Comparison of ENCODE assay signal across 20 cellular contexts in genomic region chr10:58546722-58547121, GRCh38. TPM values are rescaled to one million over a fixed set of nuclear protein-coding genes. Genes with fewer than 3 reads are reported as not detected.
DNase-seq lines count a peak whose midpoint lies in the region; ATAC-seq, FAIRE-seq and TF ChIP-seq lines count a peak whose summit lies in the region.
"Had no signal": no experiment of that assay in that cellular context is flagged by ENCODE, and none has a peak within 500 bp of the region (broad histone marks: within the 10 kb centered on the region; RNA-seq: fewer than 3 reads in every experiment).

No MANE protein-coding gene starts in this region.

- no peak overlapping the region for H3K27ac Mint-ChIP-seq in activated CD4-positive, alpha-beta memory T cell treated with anti-CD3 and anti-CD28 coated beads, Interleukin-2, amount 10 ng/mL, durations not matched to agents 7 days and 5 days
- H3K27ac Mint-ChIP-seq: CD4-positive, CD25-positive, alpha-beta regulatory T cell; CD8-positive, alpha-beta memory T cell; H9 had no signal

- no peaks in the 10 kb centered on the region for H3K36me3 Mint-ChIP-seq in activated CD4-positive, alpha-beta memory T cell treated with anti-CD3 and anti-CD28 coated beads, Interleukin-2, amount 10 ng/mL, durations not matched to agents 7 days and 5 days (ENCODE audit: low read depth)
- H3K36me3 Mint-ChIP-seq: CD4-positive, CD25-positive, alpha-beta regulatory T cell; CD8-positive, alpha-beta memory T cell had no signal

- H3K4me1 ChIP-seq in left ventricle myocardium inferior (no peaks in the 10 kb centered on the region), heart left ventricle (peaks cover 0 to 23% (median 0%) of the 10 kb centered on the region in 12 donors), kidney (ENCODE audit: control insufficient read depth in 1 of 2, insufficient read depth in 1 of 2, low read depth in 1 of 2, low read length in 2 of 2) (peaks cover 0 to 8% of the 10 kb centered on the region in 2 donors), gastrocnemius medialis (peaks cover 14 to 25% of the 10 kb centered on the region in 2 donors), smooth muscle cell (ENCODE audit: low read depth) (no peaks in the 10 kb centered on the region)

- H3K36me3 ChIP-seq in left ventricle myocardium inferior (no peaks in the 10 kb centered on the region), heart left ventricle (no peaks in the 10 kb centered on the region), kidney (ENCODE audit: control insufficient read depth in 1 of 2, insufficient read depth in 2 of 2, low read length in 2 of 2) (no peaks in the 10 kb centered on the region), gastrocnemius medialis (no peaks in the 10 kb centered on the region), smooth muscle cell (ENCODE audit: low read depth) (no peaks in the 10 kb centered on the region)
- H3K36me3 ChIP-seq: BE2C had no signal

- no peak overlapping the region for H3K4me3 Mint-ChIP-seq in activated CD4-positive, alpha-beta memory T cell treated with anti-CD3 and anti-CD28 coated beads, Interleukin-2, amount 10 ng/mL, durations not matched to agents 7 days and 5 days
- H3K4me3 Mint-ChIP-seq: CD4-positive, CD25-positive, alpha-beta regulatory T cell; CD8-positive, alpha-beta memory T cell; H9 had no signal

- TF ChIP-seq POLR2A in heart left ventricle (IDR thresholded peaks at IDR 0.05) (no peak), gastrocnemius medialis (IDR thresholded peaks at IDR 0.05) (no peak)

- no peak overlapping the region for H3K4me2 ChIP-seq in smooth muscle cell

- H4K20me1 ChIP-seq in smooth muscle cell (ENCODE audit: low read depth) = peaks cover 62% of the 10 kb centered on the region

- H3K9me3 Mint-ChIP-seq in activated CD4-positive, alpha-beta memory T cell treated with anti-CD3 and anti-CD28 coated beads, Interleukin-2, amount 10 ng/mL, durations not matched to agents 7 days and 5 days = no peaks in the 10 kb centered on the region
- H3K9me3 Mint-ChIP-seq: CD8-positive, alpha-beta memory T cell; H9 had no signal

- FAIRE-seq in kidney (lab: Jason Lieb, UNC) = peak; percentile 39
- FAIRE-seq: D721Med, H1 had no signal

- DNase-seq in left ventricle myocardium inferior (no peak), heart left ventricle (no peak), choroid plexus epithelial cell (ENCODE audit: low read depth) (peak; percentile 14), kidney (no peak), gastrocnemius medialis (no peak), GOT3 (lab: John Stamatoyannopoulos, UW) (no peak), smooth muscle cell (lab: John Stamatoyannopoulos, UW; ENCODE audit: unreplicated experiment) (no peak)
- no peak for DNase-seq in activated CD4-positive, alpha-beta memory T cell treated with anti-CD3 and anti-CD28 coated beads, Interleukin-2, amount 10 ng/mL, durations not matched to agents 7 days and 5 days
- DNase-seq: 8988T; BE2C; C1 segment of cervical spinal cord; Caco-2; CD4-positive, CD25-positive, alpha-beta regulatory T cell; CD8-positive, alpha-beta memory T cell; DMS79; GDM1; H9 had no signal

- H3K27me3 ChIP-seq in left ventricle myocardium inferior (ENCODE audit: low read depth) (no peaks in the 10 kb centered on the region), heart left ventricle (no peaks in the 10 kb centered on the region), gastrocnemius medialis (no peaks in the 10 kb centered on the region), smooth muscle cell (ENCODE audit: low read depth) (no peaks in the 10 kb centered on the region)
- H3K27me3 ChIP-seq: BE2C had no signal

- peaks cover 30% of the 10 kb centered on the region for H3K79me2 ChIP-seq in smooth muscle cell (ENCODE audit: low read depth)

- CTCF ChIA-PET in activated CD4-positive, alpha-beta memory T cell treated with anti-CD3 and anti-CD28 coated beads, Interleukin-2, amount 10 ng/mL, durations not matched to agents 7 days and 5 days (lab: Charles Lee) = no interaction called here

- H3K4me3 ChIP-seq in left ventricle myocardium inferior = no peak overlapping the region
- H3K4me3 ChIP-seq in heart left ventricle = no peak overlapping the region
- no peak overlapping the region for H3K4me3 ChIP-seq in choroid plexus epithelial cell (ENCODE audit: low read depth, low read length)
- no peak overlapping the region for H3K4me3 ChIP-seq in kidney (ENCODE audit: low read length in 2 of 2)
- H3K4me3 ChIP-seq in gastrocnemius medialis = no peak overlapping the region
- H3K4me3 ChIP-seq in smooth muscle cell = no peak overlapping the region

- no peaks in the 10 kb centered on the region for H3K9me3 ChIP-seq in left ventricle myocardium inferior (replicated peaks)
- no peaks in the 10 kb centered on the region for H3K9me3 ChIP-seq in heart left ventricle
- H3K9me3 ChIP-seq in kidney (ENCODE audit: control insufficient read depth in 1 of 2, low read length in 2 of 2) = no peaks in the 10 kb centered on the region
- H3K9me3 ChIP-seq in gastrocnemius medialis = no peaks in the 10 kb centered on the region
- no peaks in the 10 kb centered on the region for H3K9me3 ChIP-seq in smooth muscle cell (replicated peaks; ENCODE audit: low read depth)
- H3K9me3 ChIP-seq: BE2C, Caco-2 had no signal

- in situ Hi-C loops in gastrocnemius medialis (cut with MboI; ENCODE audit: low sequenced_read_pairs in 4 of 4) = no loop called here

- intact Hi-C loops in left ventricle myocardium inferior (cut with micrococcal nuclease) = no loop called here
- intact Hi-C loops in heart left ventricle (cut with DNase I) = loop anchor here in 1 of 10 donors (10.0 kb wide), 1 partner anchor 88 kb away; no protein-coding TSS in a partner anchor
- intact Hi-C loops in kidney (cut with DNase I) = no loop called here
- intact Hi-C loops in gastrocnemius medialis (cut with DNase I; ENCODE audit: low total_unique reads) = no loop called here

- H3F3A ChIP-seq in smooth muscle cell (ENCODE audit: low read depth) = no peaks in the 10 kb centered on the region

- 85 to 93% (median 88%) methylated on average over 2 of the region's 2 CpGs for WGBS in heart left ventricle, 4 donors
- WGBS in smooth muscle cell (ENCODE audit: low lambda C conversion rate) = 96% methylated on average over 2 of the region's 2 CpGs

- POLR2A ChIA-PET in activated CD4-positive, alpha-beta memory T cell treated with anti-CD3 and anti-CD28 coated beads, Interleukin-2, amount 10 ng/mL, durations not matched to agents 7 days and 5 days (lab: Charles Lee) = no interaction called here

- no peak overlapping the region for H2AFZ ChIP-seq in smooth muscle cell (ENCODE audit: low read depth)

- H3K27me3 Mint-ChIP-seq in activated CD4-positive, alpha-beta memory T cell treated with anti-CD3 and anti-CD28 coated beads, Interleukin-2, amount 10 ng/mL, durations not matched to agents 7 days and 5 days = peaks cover 1% of the 10 kb centered on the region
- H3K27me3 Mint-ChIP-seq: CD4-positive, CD25-positive, alpha-beta regulatory T cell; CD8-positive, alpha-beta memory T cell had no signal

- TF ChIP-seq CTCF in left ventricle myocardium inferior (IDR thresholded peaks at IDR 0.05; ENCODE audit: borderline replicate concordance) (no peak), heart left ventricle (IDR thresholded peaks at IDR 0.05) (no peak), choroid plexus epithelial cell (conservative IDR thresholded peaks at IDR 0.05; ENCODE audit: low read depth, low read length) (no peak), kidney (IDR thresholded peaks at IDR 0.05; ENCODE audit: borderline replicate concordance, extremely low read depth, insufficient read depth) (no peak), gastrocnemius medialis (IDR thresholded peaks at IDR 0.05 in 4 of 5, conservative IDR thresholded peaks at IDR 0.05 in 1 of 5) (no peak), smooth muscle cell (IDR thresholded peaks at IDR 0.05; ENCODE audit: borderline replicate concordance, insufficient read depth, poor library complexity, severe bottlenecking) (no peak)

- H3K9ac ChIP-seq in kidney (ENCODE audit: low read length in 2 of 2) = no peak overlapping the region
- no peak overlapping the region for H3K9ac ChIP-seq in smooth muscle cell (ENCODE audit: low read depth)

- no peaks in the 10 kb centered on the region for H3K4me1 Mint-ChIP-seq in activated CD4-positive, alpha-beta memory T cell treated with anti-CD3 and anti-CD28 coated beads, Interleukin-2, amount 10 ng/mL, durations not matched to agents 7 days and 5 days
- H3K4me1 Mint-ChIP-seq: CD4-positive, CD25-positive, alpha-beta regulatory T cell; CD8-positive, alpha-beta memory T cell; H9 had no signal

- peak overlapping the region; percentile 10 for H3K27ac ChIP-seq in left ventricle myocardium inferior (replicated peaks)
- H3K27ac ChIP-seq in heart left ventricle = no peak overlapping the region
- H3K27ac ChIP-seq in kidney (ENCODE audit: low read depth in 2 of 2, low read length in 2 of 2) = no peak overlapping the region
- peak overlapping the region in 3 of 4 donors; percentile 29 to 61 (median 31) for H3K27ac ChIP-seq in gastrocnemius medialis
- H3K27ac ChIP-seq in smooth muscle cell (ENCODE audit: low read depth) = no peak overlapping the region

- no peak for ATAC-seq in heart left ventricle
- no peak for ATAC-seq in gastrocnemius medialis

RNA-seq across cellular contexts. Expression of gene BICC1, which starts 34.0 kb away (rescaled TPM):
- total RNA-seq in left ventricle myocardium inferior = 5.7 TPM
- 10 to 100 TPM in 2 of 9 donors, 1 to 10 TPM in 7; 3.5 to 18.7 (median 4.8) TPM for total RNA-seq in heart left ventricle
- 1 to 10 TPM; 1.6 to 2.1 TPM for polyA plus RNA-seq in heart left ventricle
- 136 TPM for total RNA-seq in kidney
- 21.0 TPM for polyA plus RNA-seq in kidney (ENCODE audit: insufficient read depth, low read depth, low replicate concordance)
- 10 to 100 TPM in 2 of 4 donors, 1 to 10 TPM in 2; 4.7 to 29.7 (median 18.0) TPM for total RNA-seq in gastrocnemius medialis
- total RNA-seq in activated CD4-positive, alpha-beta memory T cell treated with anti-CD3 and anti-CD28 coated beads, Interleukin-2, amount 10 ng/mL, durations not matched to agents 7 days and 5 days = under 1 TPM; 0.08 TPM
- total RNA-seq in smooth muscle cell = 23.0 and 31.8 TPM in 2 replicates
- 7.5 and 7.9 TPM in 2 replicates for polyA plus RNA-seq in smooth muscle cell
- total RNA-seq: CD8-positive, alpha-beta memory T cell; HT-29 had no signal
- polyA plus RNA-seq: CD4-positive, CD25-positive, alpha-beta regulatory T cell; CD8-positive, alpha-beta memory T cell had no signal

Comparison
In these comparisons a context has a peak if more than half of its experiments do, and no peak if none do; other contexts are left out.
1. H3K27ac ChIP-seq: peak in left ventricle myocardium inferior (single experiment) and gastrocnemius medialis (3 of 4); none in heart left ventricle (0 of 12), kidney (0 of 2) and smooth muscle cell (single experiment).